8 cellular contexts compared by ENCODE assay signal in genomic region chr1:22976461-22977243, GRCh38. TPM values are rescaled to one million over a fixed set of nuclear protein-coding genes. Genes with fewer than 3 reads are reported as not detected.
DNase-seq lines count a peak whose midpoint lies in the region; ATAC-seq lines count a peak whose summit lies in the region.

No MANE protein-coding gene starts in this region.

- POLR2A ChIA-PET in activated CD4-positive, alpha-beta T cell treated with anti-CD3 and anti-CD28 coated beads for 36 hours (lab: Charles Lee) = no interaction called here

- no peak overlapping the region for H3K4me3 Mint-ChIP-seq in activated CD4-positive, alpha-beta T cell treated with anti-CD3 and anti-CD28 coated beads for 36 hours

- intact Hi-C loops in activated CD4-positive, alpha-beta T cell treated with anti-CD3 and anti-CD28 coated beads for 36 hours (cut with DNase I, micrococcal nuclease) = loop anchor here (1.0 to 2.0 kb wide), 4 partner anchors 122 to 301 kb away; no protein-coding TSS in a partner anchor

- peak; percentile 92 for DNase-seq in DMS53 (lab: John Stamatoyannopoulos, UW)
- peak; percentile 67 for DNase-seq in NCI-H446 treated with DMSO at 0.1 percent for 48 hours (lab: John Stamatoyannopoulos, UW)
- peak; percentile 74 for DNase-seq in activated CD4-positive, alpha-beta T cell treated with anti-CD3 and anti-CD28 coated beads for 36 hours
- peak; percentile 13 for DNase-seq in effector CD4-positive, alpha-beta T cell
- DNase-seq in medulla oblongata (ENCODE audit: extremely low spot score) = peak; percentile 77
- DNase-seq in stimulated activated CD8-positive, alpha-beta memory T cell treated with anti-CD3 and anti-CD28 coated beads, Interleukin-12 subunit alpha, Interleukin-12 subunit beta, amount 100 ng/mL, for 24 hours (ENCODE audit: extremely low read depth) = peak; percentile 3

- H3K27me3 Mint-ChIP-seq in activated CD4-positive, alpha-beta T cell treated with anti-CD3 and anti-CD28 coated beads for 36 hours = peaks cover 13% of the 10 kb centered on the region

- H3K27ac Mint-ChIP-seq in activated CD4-positive, alpha-beta T cell treated with anti-CD3 and anti-CD28 coated beads for 36 hours = no peak overlapping the region

- H3K36me3 Mint-ChIP-seq in activated CD4-positive, alpha-beta T cell treated with anti-CD3 and anti-CD28 coated beads for 36 hours (ENCODE audit: low read depth) = no peaks in the 10 kb centered on the region

- ATAC-seq in HG03175 (IDR thresholded peaks at IDR 0.05; ENCODE audit: unreplicated experiment) (peak; percentile 70), HG02623 (IDR thresholded peaks at IDR 0.05; ENCODE audit: unreplicated experiment) (no peak)
- peak; percentile 95 for ATAC-seq in activated CD4-positive, alpha-beta T cell treated with anti-CD3 and anti-CD28 coated beads for 36 hours

- no peaks in the 10 kb centered on the region for H3K4me1 Mint-ChIP-seq in activated CD4-positive, alpha-beta T cell treated with anti-CD3 and anti-CD28 coated beads for 36 hours

- H3K9me3 Mint-ChIP-seq in activated CD4-positive, alpha-beta T cell treated with anti-CD3 and anti-CD28 coated beads for 36 hours (ENCODE audit: low read depth) = no peaks in the 10 kb centered on the region

- CTCF ChIA-PET in activated CD4-positive, alpha-beta T cell treated with anti-CD3 and anti-CD28 coated beads for 36 hours (lab: Charles Lee) = interaction anchor here (0.5 to 1.0 kb wide), 3 partner anchors 26 to 208 kb away, joined by 3 read pairs; no protein-coding TSS in a partner anchor

RNA-seq across cellular contexts. Expression of gene LACTBL1, which starts 4.0 kb away (rescaled TPM):
- not detected for total RNA-seq in activated CD4-positive, alpha-beta T cell treated with anti-CD3 and anti-CD28 coated beads for 36 hours

RNA-seq across cellular contexts. Expression of gene TEX46, which starts 39.0 kb away (rescaled TPM):
- under 1 TPM in 1 of 2 experiments, not detected in 1; 0.81 TPM for total RNA-seq in activated CD4-positive, alpha-beta T cell treated with anti-CD3 and anti-CD28 coated beads for 36 hours

RNA-seq across cellular contexts. Expression of gene KDM1A, which starts 42.6 kb away (rescaled TPM):
- total RNA-seq in activated CD4-positive, alpha-beta T cell treated with anti-CD3 and anti-CD28 coated beads for 36 hours = 10 to 100 TPM; 66.5 to 73.2 TPM

Comparison
In these comparisons a context has a peak if more than half of its experiments do, and no peak if none do; other contexts are left out.
1. DNase-seq: peak in every context shown above with its lines; median percentile 92 in DMS53; 77 in medulla oblongata; 74 in activated CD4-positive, alpha-beta T cell treated with anti-CD3 and anti-CD28 coated beads for 36 hours; 67 in NCI-H446 treated with DMSO at 0.1 percent for 48 hours; 13 in effector CD4-positive, alpha-beta T cell; 3 in stimulated activated CD8-positive, alpha-beta memory T cell treated with anti-CD3 and anti-CD28 coated beads, Interleukin-12 subunit alpha, Interleukin-12 subunit beta, amount 100 ng/mL, for 24 hours.